In the genomic region with DNA sequence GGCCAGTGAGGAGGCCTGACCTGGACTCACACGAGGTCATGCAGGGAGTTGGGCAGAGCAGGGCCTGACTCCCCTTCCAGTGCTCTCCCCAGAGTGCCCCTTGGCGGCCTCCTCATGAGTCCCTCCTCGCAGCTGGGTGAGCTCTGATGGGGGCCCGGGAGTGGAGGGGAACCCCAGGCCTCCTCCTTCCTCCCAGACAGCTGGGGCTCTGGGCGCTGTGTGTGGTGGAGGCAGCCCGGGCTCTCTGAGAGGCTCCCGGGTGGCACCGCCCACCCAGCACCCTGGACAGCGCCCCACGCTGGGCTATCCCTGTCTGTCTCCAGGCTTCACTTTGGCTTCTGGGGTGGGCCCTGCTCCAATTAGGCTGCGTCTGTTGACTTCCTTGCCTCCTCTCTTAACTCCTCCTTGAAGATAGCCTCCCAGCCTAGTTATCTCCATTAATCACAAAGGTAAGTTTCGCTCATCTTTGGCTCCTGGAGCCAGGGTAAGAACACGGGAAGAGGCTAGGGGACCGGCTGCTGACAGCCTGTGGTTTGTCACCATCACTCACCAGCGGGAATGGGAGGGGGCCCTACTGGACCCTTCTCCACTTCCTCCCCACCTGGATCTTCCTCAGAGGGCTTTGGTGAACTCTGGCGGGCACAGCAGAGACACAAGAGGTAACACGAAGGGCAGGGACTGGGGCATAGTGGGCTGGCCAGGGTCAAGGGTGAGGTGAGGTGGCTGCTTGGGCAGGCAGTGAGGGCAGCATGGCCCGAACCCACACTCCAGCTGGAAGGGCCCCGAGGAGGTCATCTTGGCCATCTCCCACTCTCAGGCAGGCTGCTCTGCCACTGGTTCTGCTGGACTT, we compare ENCODE assay signal across 9 cellular contexts. TPM values are rescaled to one million over a fixed set of nuclear protein-coding genes. Genes with fewer than 3 reads are reported as not detected.
DNase-seq lines count a peak whose midpoint lies in the region; ATAC-seq and TF ChIP-seq lines count a peak whose summit lies in the region.
"Had no signal": no experiment of that assay in that cellular context is flagged by ENCODE, and none has a peak within 500 bp of the region (broad histone marks: within the 10 kb centered on the region; RNA-seq: fewer than 3 reads in every experiment).

No MANE protein-coding gene starts in this region.

- H3K27ac ChIP-seq in lower lobe of right lung, result no peak overlapping the region

- peak; percentile 14 for DNase-seq in COLO829 (ENCODE audit: low spot score)
- DNase-seq in HT1080 (ENCODE audit: low read depth), result peak; percentile 39
- peak; percentile 58 for DNase-seq in activated naive CD8-positive, alpha-beta T cell treated with anti-CD3 and anti-CD28 coated beads, Interleukin-2, amount 50 U/mL, for 24 hours
- DNase-seq in lower lobe of right lung, result peak; percentile 47
- DNase-seq in putamen (ENCODE audit: low spot score), result no peak
- no peak for DNase-seq in NK-92 treated with Interleukin-12 subunit alpha and Interleukin-12 subunit beta, amount 100 ng/mL, for 24 hours (lab: John Stamatoyannopoulos, UW)
- DNase-seq in cerebellum (ENCODE audit: low spot score), result no peak

- H3K9me3 ChIP-seq in lower lobe of right lung, result no peaks in the 10 kb centered on the region

- H3K4me3 ChIP-seq in lower lobe of right lung, result no peak overlapping the region

- H3K4me1 ChIP-seq in lower lobe of right lung, result no peaks in the 10 kb centered on the region

- no peaks in the 10 kb centered on the region for H3K36me3 ChIP-seq in lower lobe of right lung

- ATAC-seq in activated naive CD8-positive, alpha-beta T cell treated with anti-CD3 and anti-CD28 coated beads, Interleukin-2, amount 50 U/mL, for 24 hours, result peak; percentile 52
- ATAC-seq in lower lobe of right lung, result peak; percentile 49 to 61
- ATAC-seq in HG03159 (IDR thresholded peaks at IDR 0.05; ENCODE audit: unreplicated experiment), result no peak

- peaks cover 19% of the 10 kb centered on the region for H3K27me3 Mint-ChIP-seq in activated naive CD8-positive, alpha-beta T cell treated with anti-CD3 and anti-CD28 coated beads, Interleukin-2, amount 50 U/mL, for 24 hours

- no peaks in the 10 kb centered on the region for H3K36me3 Mint-ChIP-seq in activated naive CD8-positive, alpha-beta T cell treated with anti-CD3 and anti-CD28 coated beads, Interleukin-2, amount 50 U/mL, for 24 hours (ENCODE audit: low read depth)

- intact Hi-C loops in lower lobe of right lung (cut with DNase I), result no loop called here

- peaks cover 31% of the 10 kb centered on the region for H3K27me3 ChIP-seq in lower lobe of right lung (ENCODE audit: low read depth)

- no peaks in the 10 kb centered on the region for H3K9me3 Mint-ChIP-seq in activated naive CD8-positive, alpha-beta T cell treated with anti-CD3 and anti-CD28 coated beads, Interleukin-2, amount 50 U/mL, for 24 hours

- H3K27ac Mint-ChIP-seq in activated naive CD8-positive, alpha-beta T cell treated with anti-CD3 and anti-CD28 coated beads, Interleukin-2, amount 50 U/mL, for 24 hours, result no peak overlapping the region

- no peak for TF ChIP-seq CTCF in lower lobe of right lung (IDR thresholded peaks at IDR 0.05)

- no peak overlapping the region for H3K4me3 Mint-ChIP-seq in activated naive CD8-positive, alpha-beta T cell treated with anti-CD3 and anti-CD28 coated beads, Interleukin-2, amount 50 U/mL, for 24 hours

- H3K4me1 Mint-ChIP-seq in activated naive CD8-positive, alpha-beta T cell treated with anti-CD3 and anti-CD28 coated beads, Interleukin-2, amount 50 U/mL, for 24 hours, result no peaks in the 10 kb centered on the region

RNA-seq across cellular contexts. Expression of a gene that starts 13.1 kb away (rescaled TPM):
- total RNA-seq in HT1080 (2014; rRNA removed; shearing (Covaris generic)), result 0.03 and 0.10 TPM in 2 replicates
- polyA plus RNA-seq in HT1080 (2015; cell fraction: cytosol; rRNA removed), result 0.01 TPM in 1 of 2 replicates, not detected in the other
- 0.07 and 0.08 TPM in 2 replicates for polyA plus RNA-seq in HT1080 (2015; cell fraction: nucleus; rRNA removed)
- not detected for total RNA-seq in lower lobe of right lung
- total RNA-seq in cerebellum, result 16.7 TPM
- polyA plus RNA-seq: keratinocyte had no signal

Comparison
In these comparisons a context has a peak if more than half of its experiments do, and no peak if none do; other contexts are left out.
1. DNase-seq: peak in COLO829 (single experiment), HT1080 (single experiment), activated naive CD8-positive, alpha-beta T cell treated with anti-CD3 and anti-CD28 coated beads, Interleukin-2, amount 50 U/mL, for 24 hours (single experiment) and lower lobe of right lung (single experiment); none in putamen (single experiment), NK-92 treated with Interleukin-12 subunit alpha and Interleukin-12 subunit beta, amount 100 ng/mL, for 24 hours (single experiment) and cerebellum (single experiment).
2. RNA of a gene that starts 13.1 kb away (total RNA-seq): 16.7 TPM in cerebellum (single experiment); 0.03 to 0.10 TPM in HT1080 and not detected in lower lobe of right lung (single experiment); every median in the first group is over 10 times any median in the second.